9 cellular contexts compared by ENCODE assay signal in genomic region chr4:14177987-14178386, GRCh38.
A peak's percentile ranks its signal among the peaks of the same experiment; 100 is the strongest.
DNase-seq lines count a peak whose midpoint lies in the region; ATAC-seq lines count a peak whose summit lies in the region.
"Had no signal": no experiment of that assay in that cellular context is flagged by ENCODE, and none has a peak within 500 bp of the region (broad histone marks: within the 10 kb centered on the region; RNA-seq: fewer than 3 reads in every experiment).

No MANE protein-coding gene starts in this region.

- H3K36me3 ChIP-seq in HUES48 (ENCODE audit: control insufficient read depth, insufficient read depth, low read length), result no peaks in the 10 kb centered on the region
- H3K36me3 ChIP-seq in neuron (ENCODE audit: insufficient read depth, low read length), result no peaks in the 10 kb centered on the region

- peak overlapping the region; percentile 66 for H3K27ac ChIP-seq in HUES48 (ENCODE audit: low read depth, low read length)
- H3K27ac ChIP-seq: 22Rv1 had no signal

- H3K4me1 ChIP-seq in HUES48 (ENCODE audit: control insufficient read depth, insufficient read depth, low read length) (peaks cover 29% of the 10 kb centered on the region), neuron (ENCODE audit: insufficient read depth, low read length) (peaks cover 9% of the 10 kb centered on the region)

- DNase-seq in DMS53 (lab: John Stamatoyannopoulos, UW) (peak; percentile 16), DMS53 treated with DMSO at 0.1 percent for 48 hours (lab: John Stamatoyannopoulos, UW; ENCODE audit: unreplicated experiment) (no peak), NCI-H1048 (lab: John Stamatoyannopoulos, UW) (no peak), H4 (ENCODE audit: low spot score) (no peak), NCI-H1417 treated with DMSO at 0.1 percent for 48 hours (lab: John Stamatoyannopoulos, UW) (no peak)

- H3K4me3 ChIP-seq in HUES48 (ENCODE audit: low read depth, low read length) (no peak overlapping the region), neuron (ENCODE audit: low read length) (no peak overlapping the region)

- peak; percentile 91 for ATAC-seq in GM21825 (IDR thresholded peaks at IDR 0.05; ENCODE audit: unreplicated experiment)

- H3K9me3 ChIP-seq in HUES48 (ENCODE audit: control insufficient read depth, insufficient read depth, low read length), result no peaks in the 10 kb centered on the region
- no peaks in the 10 kb centered on the region for H3K9me3 ChIP-seq in neuron (ENCODE audit: low read length)

- peak overlapping the region; percentile 19 for H2AFZ ChIP-seq in neuron (ENCODE audit: low read depth, low read length)

- no peak overlapping the region for H3K9ac ChIP-seq in HUES48 (ENCODE audit: low read depth, low read length)

- H3K27me3 ChIP-seq in HUES48 (ENCODE audit: control insufficient read depth, insufficient read depth, low read length), result no peaks in the 10 kb centered on the region
- no peaks in the 10 kb centered on the region for H3K27me3 ChIP-seq in neuron (ENCODE audit: insufficient read depth, low read length)
